10 cellular contexts compared by ENCODE assay signal in the genomic region with DNA sequence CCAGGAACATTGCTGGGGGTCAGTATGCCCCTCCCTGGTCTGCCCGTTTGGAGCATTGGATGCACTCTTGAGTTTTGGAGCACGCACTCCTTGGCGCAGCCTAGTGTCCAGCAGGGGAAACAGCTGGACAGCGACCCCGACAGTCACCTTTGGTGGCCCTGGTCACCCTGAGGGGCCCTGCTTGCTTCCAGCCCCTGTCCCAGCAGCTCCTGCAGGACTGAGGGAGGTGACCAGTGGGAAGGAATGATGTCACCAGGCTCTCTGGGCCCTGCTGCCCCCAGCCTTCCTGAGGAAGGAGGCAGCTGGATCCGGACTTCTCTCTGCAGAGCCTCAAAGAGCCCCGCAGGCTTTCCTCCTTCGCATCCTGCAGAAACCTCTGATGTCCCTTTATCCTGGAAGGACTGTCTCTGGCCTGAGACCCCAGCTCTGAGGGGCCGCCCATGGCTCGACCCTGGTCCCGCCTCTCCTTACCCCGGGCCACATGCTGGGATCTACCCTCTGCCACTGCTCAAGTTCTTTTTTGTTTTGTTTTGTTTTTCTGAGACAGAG. TPM values are rescaled to one million over a fixed set of nuclear protein-coding genes. Genes with fewer than 3 reads are reported as not detected.
DNase-seq lines count a peak whose midpoint lies in the region; ATAC-seq and TF ChIP-seq lines count a peak whose summit lies in the region.
"Had no signal": no experiment of that assay in that cellular context is flagged by ENCODE, and none has a peak within 500 bp of the region (broad histone marks: within the 10 kb centered on the region; RNA-seq: fewer than 3 reads in every experiment).

No MANE protein-coding gene starts in this region.

- no peak overlapping the region for H3K4me3 ChIP-seq in astrocyte of the cerebellum (ENCODE audit: low read depth, low read length)
- H3K4me3 ChIP-seq in left lung: peak overlapping the region; percentile 19 to 49
- no peak overlapping the region for H3K4me3 ChIP-seq in thyroid gland (replicated peaks in 1 of 3)
- H3K4me3 ChIP-seq: HAP-1 had no signal

- TF ChIP-seq CTCF in astrocyte of the cerebellum (IDR thresholded peaks at IDR 0.05; ENCODE audit: low read depth, low read length, missing control alignments) (peak; percentile 4), left lung (IDR thresholded peaks at IDR 0.05) (peak in 1 of 2 donors; percentile 11), thyroid gland (IDR thresholded peaks at IDR 0.05) (peak in 1 of 6 experiments; percentile 12)

- no peaks in the 10 kb centered on the region for H3K27me3 ChIP-seq in left lung
- no peaks in the 10 kb centered on the region for H3K27me3 ChIP-seq in thyroid gland

- no peak for DNase-seq in activated T-cell treated with anti-CD3 and anti-CD28 coated beads, Interleukin-2, amount 50 U/mL, for 24 hours
- DNase-seq in activated T-cell treated with anti-CD3 and anti-CD28 coated beads, Interleukin-2, amount 50 U/mL, for 1 hour: no peak
- no peak for DNase-seq in astrocyte of the cerebellum (ENCODE audit: low read depth)
- no peak for DNase-seq in left lung
- peak in 1 of 2 donors; percentile 26 for DNase-seq in thyroid gland

- no peaks in the 10 kb centered on the region for H3K27me3 Mint-ChIP-seq in activated T-cell treated with anti-CD3 and anti-CD28 coated beads, Interleukin-2, amount 50 U/mL, for 24 hours

- 41 to 42% methylated on average over 8 to 10 of the region's 12 CpGs for WGBS in thyroid gland, 2 donors

- H3K4me3 Mint-ChIP-seq in activated T-cell treated with anti-CD3 and anti-CD28 coated beads, Interleukin-2, amount 50 U/mL, for 24 hours: peak overlapping the region; percentile 71
- H3K4me3 Mint-ChIP-seq: B cell had no signal

- peaks cover 3% of the 10 kb centered on the region for H3K36me3 Mint-ChIP-seq in activated T-cell treated with anti-CD3 and anti-CD28 coated beads, Interleukin-2, amount 50 U/mL, for 24 hours (ENCODE audit: low read depth)

- H3K4me1 Mint-ChIP-seq in activated T-cell treated with anti-CD3 and anti-CD28 coated beads, Interleukin-2, amount 50 U/mL, for 24 hours (ENCODE audit: low read depth): peaks cover 58% of the 10 kb centered on the region

- TF ChIP-seq POLR2A in thyroid gland (IDR thresholded peaks at IDR 0.05): no peak

- H3K9me3 Mint-ChIP-seq in activated T-cell treated with anti-CD3 and anti-CD28 coated beads, Interleukin-2, amount 50 U/mL, for 24 hours: no peaks in the 10 kb centered on the region

- intact Hi-C loops in left lung (cut with DNase I): no loop called here
- intact Hi-C loops in thyroid gland (cut with DNase I): no loop called here

- H3K27ac ChIP-seq in left lung (peak overlapping the region; percentile 49 to 79), thyroid gland (peak overlapping the region in 2 of 3 donors; percentile 44 to 55)

- in situ Hi-C loops in astrocyte of the cerebellum (cut with HindIII; ENCODE audit: low sequenced_read_pairs): no loop called here

- ATAC-seq in left lung (peak; percentile 25), GM21367 (IDR thresholded peaks at IDR 0.05; ENCODE audit: unreplicated experiment) (no peak), HG02973 (IDR thresholded peaks at IDR 0.05; ENCODE audit: unreplicated experiment) (no peak), HG02642 (IDR thresholded peaks at IDR 0.05; ENCODE audit: poor library complexity, unreplicated experiment) (no peak)

- H3K36me3 ChIP-seq in left lung (no peaks in the 10 kb centered on the region), thyroid gland (no peaks in the 10 kb centered on the region)
- H3K36me3 ChIP-seq: HAP-1 had no signal

- H3K27ac Mint-ChIP-seq in activated T-cell treated with anti-CD3 and anti-CD28 coated beads, Interleukin-2, amount 50 U/mL, for 24 hours: peak overlapping the region; percentile 79
- H3K27ac Mint-ChIP-seq: B cell had no signal

- peaks cover 7 to 35% of the 10 kb centered on the region in 2 donors for H3K4me1 ChIP-seq in left lung
- H3K4me1 ChIP-seq in thyroid gland: peaks cover 7 to 17% of the 10 kb centered on the region in 2 donors
- H3K4me1 ChIP-seq: HAP-1 had no signal

- H3K9me3 ChIP-seq in left lung (no peaks in the 10 kb centered on the region), thyroid gland (no peaks in the 10 kb centered on the region)
- H3K9me3 ChIP-seq: HAP-1 had no signal

RNA-seq across cellular contexts. Expression of a gene that starts 11.8 kb away (rescaled TPM):
- total RNA-seq in left lung (not detected), thyroid gland (not detected)
- total RNA-seq: B cell had no signal

RNA-seq across cellular contexts. Expression of a gene that starts 21.9 kb away (rescaled TPM):
- 100 to 1,000 TPM; 132 to 310 TPM for total RNA-seq in left lung
- 10 to 100 TPM; 24.0 to 53.6 (median 28.9) TPM for total RNA-seq in thyroid gland

RNA-seq across cellular contexts. Expression of a gene that starts 25.1 kb away (rescaled TPM):
- total RNA-seq in left lung: 10 to 100 TPM in 1 of 2 donors, 1 to 10 TPM in 1; 9.7 to 11.8 TPM
- total RNA-seq in thyroid gland: 10 to 100 TPM; 18.5 to 28.9 (median 19.6) TPM
- total RNA-seq: B cell had no signal

RNA-seq across cellular contexts. Expression of a gene that starts 41.0 kb away (rescaled TPM):
- total RNA-seq in left lung: 10 to 100 TPM in 1 of 2 donors, 1 to 10 TPM in 1; 2.4 to 91.9 TPM
- 1 to 10 TPM in 1 of 4 donors, under 1 TPM in 3; 0.49 to 1.6 (median 0.70) TPM for total RNA-seq in thyroid gland

RNA-seq across cellular contexts. Expression of a gene that starts 47.5 kb away (rescaled TPM):
- total RNA-seq in left lung (10 to 100 TPM in 1 of 2 donors, 1 to 10 TPM in 1; 8.4 to 12.0 TPM), thyroid gland (10 to 100 TPM in 1 of 4 donors, 1 to 10 TPM in 3; 5.2 to 10.2 (median 8.7) TPM)

Comparison
In these comparisons a context has a peak if more than half of its experiments do, and no peak if none do; other contexts are left out.
1. H3K4me3 ChIP-seq: peak in left lung (2 of 2); none in astrocyte of the cerebellum (single experiment) and thyroid gland (0 of 3).